8 cellular contexts compared by ENCODE assay signal in genomic region chr3:4980229-4981159, GRCh38. TPM values are rescaled to one million over a fixed set of nuclear protein-coding genes. Genes with fewer than 3 reads are reported as not detected.
DNase-seq lines count a peak whose midpoint lies in the region; ATAC-seq and TF ChIP-seq lines count a peak whose summit lies in the region.

No MANE protein-coding gene starts in this region.

- no peaks in the 10 kb centered on the region for H3K36me3 ChIP-seq in colonic mucosa

- POLR2A ChIA-PET in activated CD4-positive, alpha-beta T cell treated with anti-CD3 and anti-CD28 coated beads, Interleukin-2, amount 10 ng/mL, durations not matched to agents 7 days and 5 days (lab: Charles Lee), result interaction anchor here (0.6 to 1.6 kb wide), 6 partner anchors 41 to 223 kb away, joined by 3 to 6 read pairs (median 3); no protein-coding TSS in a partner anchor

- H3K9me3 Mint-ChIP-seq in activated CD4-positive, alpha-beta T cell treated with anti-CD3 and anti-CD28 coated beads, Interleukin-2, amount 10 ng/mL, durations not matched to agents 7 days and 5 days, result no peaks in the 10 kb centered on the region

- H3K27me3 ChIP-seq in colonic mucosa, result no peaks in the 10 kb centered on the region

- peak overlapping the region; percentile 98 to 99 for H3K9ac ChIP-seq in colonic mucosa (ENCODE audit: low read depth in 2 of 2, low read length in 2 of 2)

- H3K4me1 Mint-ChIP-seq in activated CD4-positive, alpha-beta T cell treated with anti-CD3 and anti-CD28 coated beads, Interleukin-2, amount 10 ng/mL, durations not matched to agents 7 days and 5 days, result peaks cover 64% of the 10 kb centered on the region

- CTCF ChIA-PET in activated CD4-positive, alpha-beta T cell treated with anti-CD3 and anti-CD28 coated beads, Interleukin-2, amount 10 ng/mL, durations not matched to agents 7 days and 5 days (lab: Charles Lee), result interaction anchor here (0.6 to 13.9 kb wide), 55 partner anchors 8 to 269 kb away, joined by 3 to 197 read pairs (median 6); no protein-coding TSS in a partner anchor

- H3K9me3 ChIP-seq in colonic mucosa, result no peaks in the 10 kb centered on the region

- H3K4me3 ChIP-seq in colonic mucosa, result peak overlapping the region; percentile 88

- intact Hi-C loops in colonic mucosa (cut with DNase I), result loop anchor here (5.0 kb wide), 1 partner anchor 42 kb away; no protein-coding TSS in a partner anchor

- H3K27ac ChIP-seq in colonic mucosa, result peak overlapping the region; percentile 95

- H3K4me3 Mint-ChIP-seq in activated CD4-positive, alpha-beta T cell treated with anti-CD3 and anti-CD28 coated beads, Interleukin-2, amount 10 ng/mL, durations not matched to agents 7 days and 5 days, result peak overlapping the region; percentile 99

- H3K4me1 ChIP-seq in colonic mucosa, result peaks cover 6% of the 10 kb centered on the region

- ATAC-seq in HG02852 (IDR thresholded peaks at IDR 0.05; ENCODE audit: unreplicated experiment) (peak; percentile 7), left lobe of liver (peak; percentile 36)

- H3K27ac Mint-ChIP-seq in activated CD4-positive, alpha-beta T cell treated with anti-CD3 and anti-CD28 coated beads, Interleukin-2, amount 10 ng/mL, durations not matched to agents 7 days and 5 days, result peak overlapping the region; percentile 98

- H3K27me3 Mint-ChIP-seq in activated CD4-positive, alpha-beta T cell treated with anti-CD3 and anti-CD28 coated beads, Interleukin-2, amount 10 ng/mL, durations not matched to agents 7 days and 5 days, result no peaks in the 10 kb centered on the region

- TF ChIP-seq CTCF in colonic mucosa (IDR thresholded peaks at IDR 0.05), result peak; percentile 94

- peaks cover 55% of the 10 kb centered on the region for H3K36me3 Mint-ChIP-seq in activated CD4-positive, alpha-beta T cell treated with anti-CD3 and anti-CD28 coated beads, Interleukin-2, amount 10 ng/mL, durations not matched to agents 7 days and 5 days (ENCODE audit: low read depth)

- DNase-seq in ELF-1 (ENCODE audit: low read depth, low spot score) (peak; percentile 97), NCI-H524 treated with DMSO at 0.1 percent for 48 hours (lab: John Stamatoyannopoulos, UW) (peak; percentile 52), colonic mucosa (peak; percentile 98), left lobe of liver (ENCODE audit: low spot score) (peak; percentile 94), GM19240 (ENCODE audit: insufficient read length, low spot score) (no peak)
- peak; percentile 90 for DNase-seq in activated CD4-positive, alpha-beta T cell treated with anti-CD3 and anti-CD28 coated beads, Interleukin-2, amount 10 ng/mL, durations not matched to agents 7 days and 5 days
- peak; percentile 91 for DNase-seq in stimulated activated CD4-positive, alpha-beta T cell treated with anti-CD3 and anti-CD28 coated beads, Interleukin-1b, Interleukin-23, amount 100 ng/mL, for 48 hours

RNA-seq across cellular contexts. Expression of gene BHLHE40, which starts 1.3 kb away (rescaled TPM):
- 100 to 1,000 TPM; 105 to 112 TPM for total RNA-seq in activated CD4-positive, alpha-beta T cell treated with anti-CD3 and anti-CD28 coated beads, Interleukin-2, amount 10 ng/mL, durations not matched to agents 7 days and 5 days
- total RNA-seq in colonic mucosa, result 10 to 100 TPM; 25.2 to 66.0 TPM
- total RNA-seq in left lobe of liver, result 26.4 TPM
